In the genomic region with DNA sequence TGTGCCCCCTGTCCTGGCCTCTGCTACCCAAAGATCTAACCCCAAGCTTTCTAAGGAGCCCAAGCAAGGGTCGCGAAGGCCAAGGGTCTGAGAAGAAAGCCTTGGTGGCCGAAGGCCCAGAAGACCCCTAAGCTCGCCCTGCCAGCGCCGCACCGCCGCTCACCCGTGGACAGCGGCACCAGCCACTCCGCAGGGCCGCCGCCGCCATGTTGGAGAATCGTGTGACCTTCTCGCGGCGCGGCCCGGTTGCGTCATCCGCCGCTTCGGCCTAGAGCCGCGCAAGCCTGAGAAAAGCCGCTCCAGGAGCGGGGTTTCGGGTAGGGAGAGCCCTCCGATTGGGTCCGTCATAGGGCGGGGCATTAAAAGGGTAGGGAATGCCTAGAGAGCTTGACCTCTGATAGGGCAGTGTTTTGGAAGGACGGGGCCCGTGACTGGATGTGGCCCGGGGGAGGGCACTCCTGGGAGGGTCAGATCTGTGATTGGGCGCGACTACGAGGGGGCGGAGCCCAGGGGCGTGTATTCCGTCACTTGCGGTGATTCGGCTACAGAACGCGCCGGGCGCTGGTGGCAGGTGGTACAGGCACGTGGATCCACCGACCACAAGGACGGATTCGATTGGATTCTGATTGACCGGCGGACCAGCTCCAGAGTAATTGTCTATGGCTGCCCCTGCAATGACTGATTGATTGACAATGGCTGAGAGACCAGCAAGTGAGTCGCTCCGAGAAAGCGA, we compare ENCODE assay signal across 1 cellular context.
TF ChIP-seq lines count a peak whose summit lies in the region.

A gene with protein sequence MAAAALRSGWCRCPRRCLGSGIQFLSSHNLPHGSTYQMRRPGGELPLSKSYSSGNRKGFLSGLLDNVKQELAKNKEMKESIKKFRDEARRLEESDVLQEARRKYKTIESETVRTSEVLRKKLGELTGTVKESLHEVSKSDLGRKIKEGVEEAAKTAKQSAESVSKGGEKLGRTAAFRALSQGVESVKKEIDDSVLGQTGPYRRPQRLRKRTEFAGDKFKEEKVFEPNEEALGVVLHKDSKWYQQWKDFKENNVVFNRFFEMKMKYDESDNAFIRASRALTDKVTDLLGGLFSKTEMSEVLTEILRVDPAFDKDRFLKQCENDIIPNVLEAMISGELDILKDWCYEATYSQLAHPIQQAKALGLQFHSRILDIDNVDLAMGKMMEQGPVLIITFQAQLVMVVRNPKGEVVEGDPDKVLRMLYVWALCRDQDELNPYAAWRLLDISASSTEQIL (minus strand): TSS at position 223 of the 733 bp plus-strand sequence. CDS start 15 bp downstream, at position 208.

TF ChIP-seq in HepG2, 621 proteins besides CTCF, POLR2A, EP300 and RAD21 (continued from another document):
- TF ChIP-seq, protein P1, sequence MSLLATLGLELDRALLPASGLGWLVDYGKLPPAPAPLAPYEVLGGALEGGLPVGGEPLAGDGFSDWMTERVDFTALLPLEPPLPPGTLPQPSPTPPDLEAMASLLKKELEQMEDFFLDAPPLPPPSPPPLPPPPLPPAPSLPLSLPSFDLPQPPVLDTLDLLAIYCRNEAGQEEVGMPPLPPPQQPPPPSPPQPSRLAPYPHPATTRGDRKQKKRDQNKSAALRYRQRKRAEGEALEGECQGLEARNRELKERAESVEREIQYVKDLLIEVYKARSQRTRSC (CRISPR knock-in tag; IDR thresholded peaks at IDR 0.05; ENCODE audit: low read depth), result no peak
- TF ChIP-seq BHLHE40 (IDR thresholded peaks at IDR 0.05; ENCODE audit: low read length) (peak; percentile 75), KLF11 (CRISPR knock-in tag; IDR thresholded peaks at IDR 0.05) (no peak), HNRNPH1 (optimal IDR thresholded peaks at IDR 0.05; ENCODE audit: low read depth, low read length) (no peak), EHMT2 (IDR thresholded peaks at IDR 0.05; ENCODE audit: borderline replicate concordance, low read depth, low read length) (no peak), ARNTL (CRISPR knock-in tag; IDR thresholded peaks at IDR 0.05) (peak; percentile 81; the same call in 1 of the 2 replicates), KDM4B (CRISPR knock-in tag; IDR thresholded peaks at IDR 0.05) (no peak), POLR2G (IDR thresholded peaks at IDR 0.05; ENCODE audit: low read depth, low read length) (peak; percentile 97), RBAK (CRISPR knock-in tag; IDR thresholded peaks at IDR 0.05) (no peak), ZNF530 (CRISPR knock-in tag; IDR thresholded peaks at IDR 0.05; ENCODE audit: low read depth) (no peak), ZNF678 (CRISPR knock-in tag; IDR thresholded peaks at IDR 0.05) (no peak; the same call in 1 of the 2 replicates), DMAP1 (CRISPR knock-in tag; IDR thresholded peaks at IDR 0.05) (peak; percentile 95; the same call in 1 of the 2 replicates), HNF4G (IDR thresholded peaks at IDR 0.05; ENCODE audit: borderline replicate concordance, low read depth, low read length) (no peak), HNF4G (CRISPR knock-in tag; IDR thresholded peaks at IDR 0.05; ENCODE audit: borderline replicate concordance, low read depth) (no peak; the same call in 1 of the 2 replicates), ZNF749 (CRISPR knock-in tag; IDR thresholded peaks at IDR 0.05; ENCODE audit: borderline replicate concordance) (0 out of 2 replicates have a peak, but pooled peaks have one; percentile 18), DR1 (CRISPR knock-in tag; IDR thresholded peaks at IDR 0.05) (peak; percentile 66), MEF2D (CRISPR knock-in tag; IDR thresholded peaks at IDR 0.05) (peak; percentile 82), TEAD3 (CRISPR knock-in tag; optimal IDR thresholded peaks at IDR 0.05; ENCODE audit: borderline replicate concordance) (no peak), ZNF552 (CRISPR knock-in tag; IDR thresholded peaks at IDR 0.05; ENCODE audit: borderline replicate concordance) (peak; percentile 76; the same call in 1 of the 2 replicates), HOXA7 (CRISPR knock-in tag; IDR thresholded peaks at IDR 0.05) (no peak), SP5 (CRISPR knock-in tag; IDR thresholded peaks at IDR 0.05; ENCODE audit: borderline replicate concordance, low read depth) (peak; percentile 48; the same call in 1 of the 2 replicates), MXD4 (CRISPR knock-in tag; IDR thresholded peaks at IDR 0.05) (peak; percentile 99), ZNF367 (CRISPR knock-in tag; IDR thresholded peaks at IDR 0.05; ENCODE audit: borderline replicate concordance) (0 out of 2 replicates have a peak, but pooled peaks have one; percentile 17), ZNF350 (CRISPR knock-in tag; IDR thresholded peaks at IDR 0.05; ENCODE audit: borderline replicate concordance, low read depth) (peak; percentile 96), RELA (CRISPR knock-in tag; IDR thresholded peaks at IDR 0.05) (no peak), BRD4 (CRISPR knock-in tag; IDR thresholded peaks at IDR 0.05) (peak; percentile 89), SKI (IDR thresholded peaks at IDR 0.05; ENCODE audit: partially characterized antibody) (peak; percentile 10), KAT8 (CRISPR knock-in tag; IDR thresholded peaks at IDR 0.05) (peak; percentile 91), ZNF513 (CRISPR knock-in tag; conservative IDR thresholded peaks at IDR 0.05) (no peak), NAIF1 (CRISPR knock-in tag; IDR thresholded peaks at IDR 0.05; ENCODE audit: borderline replicate concordance) (peak; percentile 96), NFIC (IDR thresholded peaks at IDR 0.05; ENCODE audit: low read length) (no peak), ZNF75D (CRISPR knock-in tag; IDR thresholded peaks at IDR 0.05; ENCODE audit: borderline replicate concordance) (no peak), ZNF7 (CRISPR knock-in tag; IDR thresholded peaks at IDR 0.05) (0 out of 2 replicates have a peak, but pooled peaks have one; percentile 5), MLLT10 (CRISPR knock-in tag; IDR thresholded peaks at IDR 0.05) (no peak), TARDBP (CRISPR knock-in tag; IDR thresholded peaks at IDR 0.05) (peak; percentile 74; the same call in 1 of the 2 replicates), BORCS8-MEF2B (CRISPR knock-in tag; IDR thresholded peaks at IDR 0.05) (peak; percentile 80), NR0B2 (CRISPR knock-in tag; IDR thresholded peaks at IDR 0.05) (peak; percentile 92)
- TF ChIP-seq, protein P2, sequence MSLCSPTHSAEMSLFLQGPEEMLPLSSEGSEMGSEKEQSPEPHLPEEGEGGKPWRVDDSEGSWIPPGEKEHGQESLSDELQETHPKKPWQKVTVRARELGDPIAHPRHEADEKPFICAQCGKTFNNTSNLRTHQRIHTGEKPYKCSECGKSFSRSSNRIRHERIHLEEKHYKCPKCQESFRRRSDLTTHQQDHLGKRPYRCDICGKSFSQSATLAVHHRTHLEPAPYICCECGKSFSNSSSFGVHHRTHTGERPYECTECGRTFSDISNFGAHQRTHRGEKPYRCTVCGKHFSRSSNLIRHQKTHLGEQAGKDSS (CRISPR knock-in tag; IDR thresholded peaks at IDR 0.05; ENCODE audit: borderline replicate concordance, low read depth), result 0 out of 2 replicates have a peak, but pooled peaks have one; percentile 37
- TF ChIP-seq, protein P3, sequence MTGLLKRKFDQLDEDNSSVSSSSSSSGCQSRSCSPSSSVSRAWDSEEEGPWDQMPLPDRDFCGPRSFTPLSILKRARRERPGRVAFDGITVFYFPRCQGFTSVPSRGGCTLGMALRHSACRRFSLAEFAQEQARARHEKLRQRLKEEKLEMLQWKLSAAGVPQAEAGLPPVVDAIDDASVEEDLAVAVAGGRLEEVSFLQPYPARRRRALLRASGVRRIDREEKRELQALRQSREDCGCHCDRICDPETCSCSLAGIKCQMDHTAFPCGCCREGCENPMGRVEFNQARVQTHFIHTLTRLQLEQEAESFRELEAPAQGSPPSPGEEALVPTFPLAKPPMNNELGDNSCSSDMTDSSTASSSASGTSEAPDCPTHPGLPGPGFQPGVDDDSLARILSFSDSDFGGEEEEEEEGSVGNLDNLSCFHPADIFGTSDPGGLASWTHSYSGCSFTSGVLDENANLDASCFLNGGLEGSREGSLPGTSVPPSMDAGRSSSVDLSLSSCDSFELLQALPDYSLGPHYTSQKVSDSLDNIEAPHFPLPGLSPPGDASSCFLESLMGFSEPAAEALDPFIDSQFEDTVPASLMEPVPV (CRISPR knock-in tag; IDR thresholded peaks at IDR 0.05), result peak; percentile 75; the same call in 1 of the 2 replicates
- TF ChIP-seq, protein P4, sequence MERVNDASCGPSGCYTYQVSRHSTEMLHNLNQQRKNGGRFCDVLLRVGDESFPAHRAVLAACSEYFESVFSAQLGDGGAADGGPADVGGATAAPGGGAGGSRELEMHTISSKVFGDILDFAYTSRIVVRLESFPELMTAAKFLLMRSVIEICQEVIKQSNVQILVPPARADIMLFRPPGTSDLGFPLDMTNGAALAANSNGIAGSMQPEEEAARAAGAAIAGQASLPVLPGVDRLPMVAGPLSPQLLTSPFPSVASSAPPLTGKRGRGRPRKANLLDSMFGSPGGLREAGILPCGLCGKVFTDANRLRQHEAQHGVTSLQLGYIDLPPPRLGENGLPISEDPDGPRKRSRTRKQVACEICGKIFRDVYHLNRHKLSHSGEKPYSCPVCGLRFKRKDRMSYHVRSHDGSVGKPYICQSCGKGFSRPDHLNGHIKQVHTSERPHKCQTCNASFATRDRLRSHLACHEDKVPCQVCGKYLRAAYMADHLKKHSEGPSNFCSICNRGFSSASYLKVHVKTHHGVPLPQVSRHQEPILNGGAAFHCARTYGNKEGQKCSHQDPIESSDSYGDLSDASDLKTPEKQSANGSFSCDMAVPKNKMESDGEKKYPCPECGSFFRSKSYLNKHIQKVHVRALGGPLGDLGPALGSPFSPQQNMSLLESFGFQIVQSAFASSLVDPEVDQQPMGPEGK (CRISPR knock-in tag; IDR thresholded peaks at IDR 0.05), result no peak; the same call in none of the 2 replicates
